In genomic region chr9:116737137-116737546, GRCh38 we compare ENCODE assay signal across 8 cellular contexts. TPM values are rescaled to one million over a fixed set of nuclear protein-coding genes. Genes with fewer than 3 reads are reported as not detected.
DNase-seq lines count a peak whose midpoint lies in the region; ATAC-seq and TF ChIP-seq lines count a peak whose summit lies in the region.

No MANE protein-coding gene starts in this region.

- DNase-seq in GM10248 (ENCODE audit: extremely low spot score) (peak; percentile 82), NCI-H2029 treated with DMSO at 0.1 percent for 48 hours (lab: John Stamatoyannopoulos, UW) (peak; percentile 77), T1000 (lab: John Stamatoyannopoulos, UW) (peak; percentile 54), iPS-NIHi7 (ENCODE audit: extremely low spot score) (peak; percentile 98)
- DNase-seq in stimulated activated CD4-positive, alpha-beta T cell treated with anti-CD3 and anti-CD28 coated beads, Interleukin-12 subunit alpha, Interleukin-12 subunit beta, amount 100 ng/mL, for 24 hours (ENCODE audit: low read depth in 2 of 2), result peak; percentile 2 to 63

- no peaks in the 10 kb centered on the region for H3K9me3 Mint-ChIP-seq in brain

- POLR2A ChIA-PET in GM10248 (lab: Yijun Ruan, JAX), result no interaction called here

- peaks cover 11% of the 10 kb centered on the region for H3K27me3 Mint-ChIP-seq in brain

- peak overlapping the region in 2 of 5 experiments; percentile 0 to 37 for H3K27ac Mint-ChIP-seq in brain

- H3K36me3 Mint-ChIP-seq in brain, result no peaks in the 10 kb centered on the region

- CTCF ChIA-PET in GM10248 (lab: Yijun Ruan, JAX), result interaction anchor here (0.6 to 6.9 kb wide), 52 partner anchors 8 to 1144 kb away, joined by 3 to 242 read pairs (median 4); partner anchors contain the start of gene TRIM32

- H3K4me1 Mint-ChIP-seq in brain, result peaks cover 7% of the 10 kb centered on the region

- ATAC-seq in HG02642 (IDR thresholded peaks at IDR 0.05; ENCODE audit: poor library complexity, unreplicated experiment) (peak; percentile 71), GM18517 (IDR thresholded peaks at IDR 0.05; ENCODE audit: unreplicated experiment) (no peak)

- TF ChIP-seq CTCF in GM10248 (IDR thresholded peaks at IDR 0.05; ENCODE audit: control extremely low read depth, extremely low read depth, low read depth, missing control alignments), result peak; percentile 91
- TF ChIP-seq CTCF in brain (conservative IDR thresholded peaks at IDR 0.05), result peak; percentile 87 to 92

- no peak overlapping the region for H3K4me3 Mint-ChIP-seq in brain

RNA-seq across cellular contexts. Expression of gene TRIM32, which starts 50.0 kb away (rescaled TPM):
- polyA plus RNA-seq in brain (ENCODE audit: insufficient read depth, low read depth, low replicate concordance), result 10.3 TPM

Comparison
In these comparisons a context has a peak if more than half of its experiments do, and no peak if none do; other contexts are left out.
1. DNase-seq: peak in every context shown above with its lines; median percentile 98 in iPS-NIHi7; 82 in GM10248; 77 in NCI-H2029 treated with DMSO at 0.1 percent for 48 hours; 54 in T1000; 32 in stimulated activated CD4-positive, alpha-beta T cell treated with anti-CD3 and anti-CD28 coated beads, Interleukin-12 subunit alpha, Interleukin-12 subunit beta, amount 100 ng/mL, for 24 hours.